ENCODE assay signal across 9 cellular contexts in genomic region chr18:22558945-22559385, GRCh38.
A peak's percentile ranks its signal among the peaks of the same experiment; 100 is the strongest.
DNase-seq lines count a peak whose midpoint lies in the region; ATAC-seq and TF ChIP-seq lines count a peak whose summit lies in the region.
"Had no signal": no experiment of that assay in that cellular context is flagged by ENCODE, and none has a peak within 500 bp of the region (broad histone marks: within the 10 kb centered on the region; RNA-seq: fewer than 3 reads in every experiment).

No MANE protein-coding gene starts in this region.

- 2 to 3% (median 2%) methylated on average over 28 of the region's 28 CpGs for WGBS in psoas muscle, 3 donors

- H3K27me3 ChIP-seq in psoas muscle (ENCODE audit: insufficient read depth in 3 of 3, low read length in 2 of 3), result peaks cover 0 to 51% (median 0%) of the 10 kb centered on the region in 3 donors

- peak overlapping the region; percentile 59; the same call in 1 of the 2 replicates for H3K27ac ChIP-seq in VCaP
- H3K27ac ChIP-seq in psoas muscle, result no peak overlapping the region

- peak overlapping the region; percentile 68 for H3K4me3 ChIP-seq in psoas muscle

- no peaks in the 10 kb centered on the region for H3K9me3 ChIP-seq in psoas muscle

- peak; percentile 57 for ATAC-seq in left ventricle myocardium superior
- peak in 3 of 4 donors; percentile 20 to 42 (median 27) for ATAC-seq in psoas muscle

- intact Hi-C loops in left ventricle myocardium superior (cut with micrococcal nuclease), result loop anchor here (5.0 kb wide), 1 partner anchor 92 kb away; no protein-coding TSS in a partner anchor
- intact Hi-C loops in psoas muscle (cut with DNase I), result no loop called here

- H3K4me1 ChIP-seq in psoas muscle, result no peaks in the 10 kb centered on the region

- TF ChIP-seq CTCF in VCaP (conservative IDR thresholded peaks at IDR 0.05) (no peak), psoas muscle (IDR thresholded peaks at IDR 0.05) (no peak)

- no peaks in the 10 kb centered on the region for H3K36me3 ChIP-seq in psoas muscle (ENCODE audit: insufficient read depth in 1 of 2, low read depth in 1 of 2)

- DNase-seq in EH (ENCODE audit: low read depth) (peak; percentile 69), left ventricle myocardium superior (peak; percentile 82), psoas muscle (peak; percentile 36 to 56), globus pallidus (ENCODE audit: low spot score) (no peak), NCI-H1092 treated with DMSO at 0.1 percent for 48 hours (lab: John Stamatoyannopoulos, UW) (no peak), nucleus accumbens (lab: John Stamatoyannopoulos, UW) (no peak)
- DNase-seq in effector CD8-positive, alpha-beta T cell (lab: John Stamatoyannopoulos, UW), result no peak
- DNase-seq: activated B cell treated with CpG ODN at 0.5 μM for 24 hours had no signal

Comparison
In these comparisons a context has a peak if more than half of its experiments do, and no peak if none do; other contexts are left out.
1. DNase-seq: peak in EH (single experiment), left ventricle myocardium superior (single experiment) and psoas muscle (2 of 2); none in globus pallidus (single experiment), NCI-H1092 treated with DMSO at 0.1 percent for 48 hours (single experiment), effector CD8-positive, alpha-beta T cell (single experiment) and nucleus accumbens (0 of 56).